ENCODE assay signal across 9 cellular contexts in genomic region chr6:151276112-151276745, GRCh38. TPM values are rescaled to one million over a fixed set of nuclear protein-coding genes. Genes with fewer than 3 reads are reported as not detected.
A peak's percentile ranks its signal among the peaks of the same experiment; 100 is the strongest.
DNase-seq lines count a peak whose midpoint lies in the region; ATAC-seq and TF ChIP-seq lines count a peak whose summit lies in the region.
"Had no signal": no experiment of that assay in that cellular context is flagged by ENCODE, and none has a peak within 500 bp of the region (broad histone marks: within the 10 kb centered on the region; RNA-seq: fewer than 3 reads in every experiment).

No MANE protein-coding gene starts in this region.

- no peak overlapping the region for H3K4me3 ChIP-seq in iPS-20b (ENCODE audit: low read length)

- H3K27me3 ChIP-seq in iPS-20b (ENCODE audit: insufficient read depth, low read length), result no peaks in the 10 kb centered on the region

- H3K4me1 Mint-ChIP-seq in HFFc6 (ENCODE audit: low read depth) (no peaks in the 10 kb centered on the region), chondrocyte (ENCODE audit: low read depth) (peaks cover 58% of the 10 kb centered on the region)
- no peaks in the 10 kb centered on the region for H3K4me1 Mint-ChIP-seq in stimulated activated naive B cell treated with anti-CD40 and anti-IgM and Interleukin-4, amounts not matched to agents 10 μg/mL and 1 μg/mL and 100 μg/mL, for 72 hours

- H3K36me3 Mint-ChIP-seq in HFFc6 (ENCODE audit: low read depth) (no peaks in the 10 kb centered on the region), chondrocyte (ENCODE audit: low read depth) (no peaks in the 10 kb centered on the region)
- H3K36me3 Mint-ChIP-seq in stimulated activated naive B cell treated with anti-CD40 and anti-IgM and Interleukin-4, amounts not matched to agents 10 μg/mL and 1 μg/mL and 100 μg/mL, for 72 hours, result no peaks in the 10 kb centered on the region

- H3K27me3 Mint-ChIP-seq in HFFc6 (ENCODE audit: insufficient read depth) (peaks cover 6% of the 10 kb centered on the region; the same call in 1 of the 2 replicates), chondrocyte (ENCODE audit: low read depth) (no peaks in the 10 kb centered on the region)
- H3K27me3 Mint-ChIP-seq in stimulated activated naive B cell treated with anti-CD40 and anti-IgM and Interleukin-4, amounts not matched to agents 10 μg/mL and 1 μg/mL and 100 μg/mL, for 72 hours, result no peaks in the 10 kb centered on the region

- H3K36me3 ChIP-seq in iPS-20b (ENCODE audit: insufficient read depth, low read depth, low read length), result no peaks in the 10 kb centered on the region

- no peaks in the 10 kb centered on the region for H3K9me3 Mint-ChIP-seq in HFFc6
- no peaks in the 10 kb centered on the region for H3K9me3 Mint-ChIP-seq in chondrocyte (ENCODE audit: low read depth)
- H3K9me3 Mint-ChIP-seq in stimulated activated naive B cell treated with anti-CD40 and anti-IgM and Interleukin-4, amounts not matched to agents 10 μg/mL and 1 μg/mL and 100 μg/mL, for 72 hours, result no peaks in the 10 kb centered on the region

- peak overlapping the region; percentile 56 for H3K27ac ChIP-seq in iPS-20b (ENCODE audit: low read length)

- no peak overlapping the region for H3K4me3 Mint-ChIP-seq in HFFc6
- H3K4me3 Mint-ChIP-seq in chondrocyte (ENCODE audit: unreplicated experiment), result peak overlapping the region; percentile 57
- no peak overlapping the region for H3K4me3 Mint-ChIP-seq in stimulated activated naive B cell treated with anti-CD40 and anti-IgM and Interleukin-4, amounts not matched to agents 10 μg/mL and 1 μg/mL and 100 μg/mL, for 72 hours

- H3K9me3 ChIP-seq in iPS-20b (ENCODE audit: insufficient read depth, low read depth, low read length), result no peaks in the 10 kb centered on the region

- H3K9ac ChIP-seq in iPS-20b (ENCODE audit: low read depth, low read length), result no peak overlapping the region

- in situ Hi-C loops in GM13977 (cut with MboI; ENCODE audit: low pct_unique_long_range_greater_than_20kb, low sequenced_read_pairs, unreplicated experiment), result no loop called here

- H3K4me1 ChIP-seq in iPS-20b (ENCODE audit: insufficient read depth, low read length), result peaks cover 11% of the 10 kb centered on the region; the same call in 1 of the 2 replicates

- no peak overlapping the region for H3K27ac Mint-ChIP-seq in HFFc6
- peak overlapping the region; percentile 97 for H3K27ac Mint-ChIP-seq in chondrocyte (ENCODE audit: unreplicated experiment)
- no peak overlapping the region for H3K27ac Mint-ChIP-seq in stimulated activated naive B cell treated with anti-CD40 and anti-IgM and Interleukin-4, amounts not matched to agents 10 μg/mL and 1 μg/mL and 100 μg/mL, for 72 hours

- DNase-seq in HFFc6 (peak; percentile 15), chondrocyte (ENCODE audit: low spot score) (no peak), stromal cell of bone marrow (ENCODE audit: low read depth) (peak; percentile 65), OCI-M2 (lab: John Stamatoyannopoulos, UW; ENCODE audit: unreplicated experiment) (no peak), GM13977 (ENCODE audit: low spot score) (no peak)
- DNase-seq in stimulated activated naive B cell treated with anti-CD40 and anti-IgM and Interleukin-4, amounts not matched to agents 10 μg/mL and 1 μg/mL and 100 μg/mL, for 72 hours, result no peak
- DNase-seq: cerebellar nuclear complex, GF-D8 had no signal

- no peak for ATAC-seq in stimulated activated naive B cell treated with anti-CD40 and anti-IgM and Interleukin-4, amounts not matched to agents 10 μg/mL and 1 μg/mL and 100 μg/mL, for 72 hours (replicated peaks)

- no peak for TF ChIP-seq CTCF in HFFc6 (IDR thresholded peaks at IDR 0.05)
- TF ChIP-seq CTCF in chondrocyte (IDR thresholded peaks at IDR 0.05), result peak; percentile 59
- no peak for TF ChIP-seq CTCF in GM13977 (IDR thresholded peaks at IDR 0.05; ENCODE audit: extremely low read depth, insufficient read depth, missing control alignments)

RNA-seq across cellular contexts. Expression of gene AKAP12, which starts 36.5 kb away (rescaled TPM):
- 1 to 10 TPM; 3.7 to 8.6 (median 7.0) TPM for total RNA-seq in HFFc6 (2021; fragmentation: NEBNext Ultra II Directional; extraction: Animal tissue kit (Norgen Biotek cat#: 25700))
- 75.5 to 184 TPM (median 176 TPM) in 3 replicates for total RNA-seq in chondrocyte

Comparison
In these comparisons a context has a peak if more than half of its experiments do, and no peak if none do; other contexts are left out.
1. DNase-seq: peak in HFFc6 (single experiment) and stromal cell of bone marrow (single experiment); none in chondrocyte (single experiment), stimulated activated naive B cell treated with anti-CD40 and anti-IgM and Interleukin-4, amounts not matched to agents 10 μg/mL and 1 μg/mL and 100 μg/mL, for 72 hours (single experiment), OCI-M2 (single experiment) and GM13977 (single experiment).